Comparison of ENCODE assay signal across 15 cellular contexts in genomic region chr6:706161-706560, GRCh38. TPM values are rescaled to one million over a fixed set of nuclear protein-coding genes. Genes with fewer than 3 reads are reported as not detected.
"Had no signal": no experiment of that assay in that cellular context is flagged by ENCODE, and none has a peak within 500 bp of the region (broad histone marks: within the 10 kb centered on the region; RNA-seq: fewer than 3 reads in every experiment).

No MANE protein-coding gene starts in this region.

- H3K36me3 Mint-ChIP-seq: activated naive CD4-positive, alpha-beta T cell treated with anti-CD3 and anti-CD28 coated beads, Interleukin-2, amount 10 ng/mL, durations not matched to agents 7 days and 5 days had no signal

- ATAC-seq: activated CD8-positive, alpha-beta T cell treated with anti-CD3 and anti-CD28 coated beads, Interleukin-2, amount 10 ng/mL, durations not matched to agents 7 days and 5 days; body of pancreas; effector memory CD8-positive, alpha-beta T cell; pancreas; stimulated activated effector memory CD8-positive, alpha-beta T cell treated with anti-CD3 and anti-CD28 coated beads, Interleukin-12 subunit alpha, Interleukin-12 subunit beta, amount 100 ng/mL, for 72 hours had no signal

- H3K36me3 ChIP-seq: left ventricle myocardium inferior, pancreas, thyroid gland, vagina had no signal

- H3K4me3 ChIP-seq: body of pancreas, left ventricle myocardium inferior, pancreas, thyroid gland, vagina had no signal

- H3K27ac Mint-ChIP-seq: activated CD8-positive, alpha-beta T cell treated with anti-CD3 and anti-CD28 coated beads, Interleukin-2, amount 10 ng/mL, durations not matched to agents 7 days and 5 days; activated naive CD4-positive, alpha-beta T cell treated with anti-CD3 and anti-CD28 coated beads, Interleukin-2, amount 10 ng/mL, durations not matched to agents 7 days and 5 days; effector memory CD8-positive, alpha-beta T cell; stimulated activated effector memory CD8-positive, alpha-beta T cell treated with anti-CD3 and anti-CD28 coated beads, Interleukin-12 subunit alpha, Interleukin-12 subunit beta, amount 100 ng/mL, for 72 hours had no signal

- H3K9me3 Mint-ChIP-seq: activated naive CD4-positive, alpha-beta T cell treated with anti-CD3 and anti-CD28 coated beads, Interleukin-2, amount 10 ng/mL, durations not matched to agents 7 days and 5 days; central memory CD8-positive, alpha-beta T cell; effector memory CD8-positive, alpha-beta T cell; stimulated activated effector memory CD8-positive, alpha-beta T cell treated with anti-CD3 and anti-CD28 coated beads, Interleukin-12 subunit alpha, Interleukin-12 subunit beta, amount 100 ng/mL, for 72 hours had no signal

- H3K27me3 ChIP-seq: thyroid gland, vagina had no signal

- H3K4me1 ChIP-seq: pancreas had no signal

- H3K4me3 Mint-ChIP-seq: activated CD8-positive, alpha-beta T cell treated with anti-CD3 and anti-CD28 coated beads, Interleukin-2, amount 10 ng/mL, durations not matched to agents 7 days and 5 days; activated naive CD4-positive, alpha-beta T cell treated with anti-CD3 and anti-CD28 coated beads, Interleukin-2, amount 10 ng/mL, durations not matched to agents 7 days and 5 days; central memory CD8-positive, alpha-beta T cell; effector memory CD8-positive, alpha-beta T cell; stimulated activated effector memory CD8-positive, alpha-beta T cell treated with anti-CD3 and anti-CD28 coated beads, Interleukin-12 subunit alpha, Interleukin-12 subunit beta, amount 100 ng/mL, for 72 hours had no signal

- H3K9me3 ChIP-seq: left ventricle myocardium inferior, pancreas, thyroid gland, vagina had no signal

- H3K27ac ChIP-seq: body of pancreas, left ventricle myocardium inferior, pancreas, thyroid gland, vagina had no signal

- DNase-seq: activated CD4-positive, alpha-beta T cell treated with anti-CD3 and anti-CD28 coated beads for 48 hours; activated CD8-positive, alpha-beta T cell treated with anti-CD3 and anti-CD28 coated beads, Interleukin-2, amount 10 ng/mL, durations not matched to agents 7 days and 5 days; activated naive CD4-positive, alpha-beta T cell treated with anti-CD3 and anti-CD28 coated beads, Interleukin-2, amount 10 ng/mL, durations not matched to agents 7 days and 5 days; body of pancreas; effector memory CD8-positive, alpha-beta T cell; foreskin melanocyte; head of caudate nucleus; kidney; left ventricle myocardium inferior; pancreas; T-helper 1 cell; thyroid gland had no signal

- H3K27me3 Mint-ChIP-seq: central memory CD8-positive, alpha-beta T cell had no signal

RNA-seq across cellular contexts. Expression of gene HUS1B, which starts 49.3 kb away (rescaled TPM):
- total RNA-seq: left ventricle myocardium inferior had no signal
